In the genomic region with DNA sequence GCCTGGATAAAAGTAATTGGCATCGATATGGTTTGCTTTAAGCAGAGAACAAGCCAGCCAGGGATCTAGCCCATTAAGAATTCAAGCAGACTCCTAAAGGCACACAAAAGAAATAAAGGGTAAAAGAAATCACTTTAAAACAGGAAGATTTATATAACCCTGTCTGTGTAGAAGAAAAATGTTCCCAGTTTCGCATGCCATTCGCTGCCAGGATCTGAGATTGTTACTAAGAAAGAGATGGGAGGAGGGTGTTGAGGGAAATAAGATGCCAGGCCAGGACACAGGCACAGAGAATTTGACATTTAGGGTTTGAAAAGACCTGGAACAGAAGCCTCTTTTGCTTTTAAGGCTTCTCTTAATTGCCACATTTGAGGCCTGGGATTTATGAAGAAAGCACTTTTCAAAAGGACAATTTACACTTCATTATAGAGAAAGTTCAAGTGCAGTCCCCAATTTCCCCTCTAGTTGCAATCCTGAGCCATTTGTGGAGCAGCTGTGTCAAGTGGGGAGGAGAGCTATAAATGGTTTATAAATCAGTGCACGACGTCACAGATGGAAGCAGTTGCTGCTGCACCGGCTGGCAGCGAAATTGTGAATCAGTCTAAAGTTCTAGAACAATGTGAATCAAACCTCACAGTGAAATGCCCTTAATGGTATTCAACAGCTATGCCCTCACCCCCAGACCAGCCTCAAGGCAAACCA, we compare ENCODE assay signal across 8 cellular contexts. TPM values are rescaled to one million over a fixed set of nuclear protein-coding genes. Genes with fewer than 3 reads are reported as not detected.
DNase-seq lines count a peak whose midpoint lies in the region; ATAC-seq, FAIRE-seq and TF ChIP-seq lines count a peak whose summit lies in the region.

No MANE protein-coding gene starts in this region.

- H3K27ac ChIP-seq in heart left ventricle, result no peak overlapping the region
- H3K27ac ChIP-seq in right atrium auricular region, result no peak overlapping the region
- H3K27ac ChIP-seq in H1 (ENCODE audit: low read depth, low read length), result no peak overlapping the region

- CTCF ChIA-PET in H1 (lab: Charles Lee; ENCODE audit: partially characterized antibody), result interaction anchor here (0.6 to 4.7 kb wide), 18 partner anchors 9 to 1616 kb away, joined by 3 to 51 read pairs (median 4); partner anchors contain the start of gene GPT2

- DNase-seq in heart left ventricle (no peak), right atrium auricular region (ENCODE audit: low spot score) (no peak), NCI-H524 treated with DMSO at 0.1 percent for 48 hours (lab: John Stamatoyannopoulos, UW) (peak; percentile 59), H1 (ENCODE audit: low read depth in 1 of 2, low spot score in 2 of 2) (no peak), DMS153 (lab: John Stamatoyannopoulos, UW) (no peak)
- no peak for DNase-seq in naive thymus-derived CD8-positive, alpha-beta T cell
- no peak for DNase-seq in effector memory CD8-positive, alpha-beta T cell

- peak; percentile 36 to 58 for TF ChIP-seq RAD21 in H1 (IDR thresholded peaks at IDR 0.05 in 1 of 2, conservative IDR thresholded peaks at IDR 0.05 in 1 of 2; ENCODE audit: low read depth in 2 of 2, low read length in 2 of 2)

- FAIRE-seq in H1 (lab: Jason Lieb, UNC), result no peak

- TF ChIP-seq POLR2A in heart left ventricle (IDR thresholded peaks at IDR 0.05), result no peak
- no peak for TF ChIP-seq POLR2A in H1 (IDR thresholded peaks at IDR 0.05; ENCODE audit: control extremely low read depth in 1 of 2, low read depth in 2 of 2, low read length in 2 of 2)

- no peaks in the 10 kb centered on the region for H3K79me2 ChIP-seq in H1 (ENCODE audit: control insufficient read depth in 1 of 2, insufficient read depth in 2 of 2, low read length in 2 of 2)

- no peak for TF ChIP-seq EP300 in H1 (IDR thresholded peaks at IDR 0.05; ENCODE audit: borderline replicate concordance in 1 of 2, low read depth in 2 of 2, low read length in 2 of 2)

- no peaks in the 10 kb centered on the region for H3K36me3 ChIP-seq in heart left ventricle
- H3K36me3 ChIP-seq in right atrium auricular region, result no peaks in the 10 kb centered on the region
- H3K36me3 ChIP-seq in H1 (ENCODE audit: control insufficient read depth in 2 of 4, insufficient read depth in 4 of 4, low read length in 3 of 4), result no peaks in the 10 kb centered on the region

- H2AK5ac ChIP-seq in H1 (ENCODE audit: low read depth, low read length), result no peak overlapping the region

- H4K91ac ChIP-seq in H1 (replicated peaks; ENCODE audit: insufficient read length, low read length), result no peak overlapping the region

- H3K9me3 Mint-ChIP-seq in nephron, result no peaks in the 10 kb centered on the region
- no peaks in the 10 kb centered on the region for H3K9me3 Mint-ChIP-seq in naive thymus-derived CD8-positive, alpha-beta T cell
- H3K9me3 Mint-ChIP-seq in effector memory CD8-positive, alpha-beta T cell, result no peaks in the 10 kb centered on the region

- H3K56ac ChIP-seq in H1 (replicated peaks; ENCODE audit: insufficient read length, low read depth, low read length), result no peak overlapping the region

- H4K8ac ChIP-seq in H1 (ENCODE audit: extremely low read depth, insufficient read depth, low read length), result no peak overlapping the region

- H3K23me2 ChIP-seq in H1 (ENCODE audit: low read depth, low read length), result no peaks in the 10 kb centered on the region

- peaks cover 0 to 4% (median 0%) of the 10 kb centered on the region in 12 donors for H3K4me1 ChIP-seq in heart left ventricle
- H3K4me1 ChIP-seq in right atrium auricular region, result no peaks in the 10 kb centered on the region
- H3K4me1 ChIP-seq in H1 (replicated peaks in 1 of 4; ENCODE audit: control insufficient read depth in 3 of 4, insufficient read depth in 4 of 4, low read length in 3 of 4), result peaks cover 0 to 4% (median 0%) of the 10 kb centered on the region in 4 experiments; a peak in 4 of 7 replicates

- H3K4me2 ChIP-seq in H1 (ENCODE audit: insufficient read depth in 1 of 2, low read depth in 2 of 2, low read length in 2 of 2), result no peak overlapping the region

- H3K27ac Mint-ChIP-seq in nephron, result peak overlapping the region in 2 of 3 experiments; percentile 77
- H3K27ac Mint-ChIP-seq in naive thymus-derived CD8-positive, alpha-beta T cell, result no peak overlapping the region
- H3K27ac Mint-ChIP-seq in effector memory CD8-positive, alpha-beta T cell, result no peak overlapping the region

- no peak overlapping the region for H2BK20ac ChIP-seq in H1 (ENCODE audit: low read length)

- H3K4ac ChIP-seq in H1 (replicated peaks; ENCODE audit: insufficient read length, low read depth, low read length), result no peak overlapping the region

- no peaks in the 10 kb centered on the region for H3K79me1 ChIP-seq in H1 (ENCODE audit: low read depth, low read length)

- H3K23ac ChIP-seq in H1 (ENCODE audit: insufficient read length), result no peak overlapping the region

- POLR2A ChIA-PET in H1 (lab: Charles Lee; ENCODE audit: partially characterized antibody), result interaction anchor here (0.6 to 13.3 kb wide), 8 partner anchors 10 to 71 kb away, joined by 4 to 150 read pairs (median 5); partner anchors contain the start of gene GPT2
- POLR2A ChIA-PET in naive thymus-derived CD8-positive, alpha-beta T cell (lab: Charles Lee), result no interaction called here

- no peak overlapping the region for H2BK15ac ChIP-seq in H1 (ENCODE audit: low read length)

- H2AFZ ChIP-seq in H1 (ENCODE audit: low read length), result no peak overlapping the region

- peaks cover 16% of the 10 kb centered on the region for H3K27me3 Mint-ChIP-seq in nephron (ENCODE audit: low read depth)
- no peaks in the 10 kb centered on the region for H3K27me3 Mint-ChIP-seq in naive thymus-derived CD8-positive, alpha-beta T cell
- peaks cover 0 to 16% of the 10 kb centered on the region in 2 donors for H3K27me3 Mint-ChIP-seq in effector memory CD8-positive, alpha-beta T cell

- no peaks in the 10 kb centered on the region for H3K27me3 ChIP-seq in heart left ventricle
- no peaks in the 10 kb centered on the region for H3K27me3 ChIP-seq in right atrium auricular region
- H3K27me3 ChIP-seq in H1 (replicated peaks in 1 of 4; ENCODE audit: control insufficient read depth in 3 of 4, extremely low read depth in 1 of 4, insufficient read depth in 3 of 4, low read length in 3 of 4), result no peaks in the 10 kb centered on the region

- intact Hi-C loops in heart left ventricle (cut with DNase I), result loop anchor here in 3 of 10 donors (10.0 kb wide), 2 partner anchors 157 to 1307 kb away; no protein-coding TSS in a partner anchor

- H3K18ac ChIP-seq in H1 (ENCODE audit: extremely low read depth, low read length), result no peak overlapping the region

- H4K20me1 ChIP-seq in H1 (replicated peaks in 1 of 2; ENCODE audit: control insufficient read depth in 1 of 2, insufficient read depth in 2 of 2, low read length in 2 of 2), result no peaks in the 10 kb centered on the region

- no peak overlapping the region for H2BK5ac ChIP-seq in H1 (ENCODE audit: low read depth, low read length)

- peak in 3 of 4 donors; percentile 64 to 83 (median 75) for ATAC-seq in heart left ventricle
- no peak for ATAC-seq in naive thymus-derived CD8-positive, alpha-beta T cell
- no peak for ATAC-seq in effector memory CD8-positive, alpha-beta T cell (replicated peaks)

- no peak overlapping the region for H2BK120ac ChIP-seq in H1 (replicated peaks; ENCODE audit: low read depth, low read length)

- H3K4me1 Mint-ChIP-seq in nephron, result peaks cover 14% of the 10 kb centered on the region
- no peaks in the 10 kb centered on the region for H3K4me1 Mint-ChIP-seq in naive thymus-derived CD8-positive, alpha-beta T cell
- H3K4me1 Mint-ChIP-seq in effector memory CD8-positive, alpha-beta T cell (ENCODE audit: low read depth in 2 of 2), result no peaks in the 10 kb centered on the region

- H3K9me3 ChIP-seq in heart left ventricle, result no peaks in the 10 kb centered on the region
- H3K9me3 ChIP-seq in right atrium auricular region, result no peaks in the 10 kb centered on the region
- H3K9me3 ChIP-seq in H1 (ENCODE audit: insufficient read depth in 2 of 2, low read depth in 1 of 2, low read length in 1 of 2), result no peaks in the 10 kb centered on the region

- no peak overlapping the region for H3K4me3 Mint-ChIP-seq in nephron
- H3K4me3 Mint-ChIP-seq in naive thymus-derived CD8-positive, alpha-beta T cell, result no peak overlapping the region
- no peak overlapping the region for H3K4me3 Mint-ChIP-seq in effector memory CD8-positive, alpha-beta T cell

- no peak overlapping the region for H2BK12ac ChIP-seq in H1 (ENCODE audit: low read depth, low read length)

- H4K5ac ChIP-seq in H1 (ENCODE audit: insufficient read length, low read depth, low read length), result no peak overlapping the region

- WGBS in heart left ventricle, 4 donors, result 48 to 60% (median 52%) methylated on average over 7 of the region's 7 CpGs
- WGBS in H1 (ENCODE audit: extremely low coverage in 1 of 2, insufficient coverage in 1 of 2, insufficient read length in 1 of 2, insufficient replicate concordance in 2 of 2, low coverage in 1 of 2, low lambda C conversion rate in 2 of 2, missing lambda C conversion rate in 1 of 2), 2 experiments, result 81% methylated on average over 7 of the region's 7 CpGs; no CpG with 5 or more reads in 1 of the 2 experiments

- TF ChIP-seq CTCF in heart left ventricle (IDR thresholded peaks at IDR 0.05) (peak in 9 of 12 donors; percentile 9 to 52 (median 33)), right atrium auricular region (IDR thresholded peaks at IDR 0.05) (peak in 1 of 2 donors; percentile 41), H1 (IDR thresholded peaks at IDR 0.05; ENCODE audit: control extremely low read depth in 1 of 3, insufficient read depth in 1 of 3, low read depth in 1 of 3, low read length in 3 of 3) (peak in 2 of 3 experiments; percentile 29 to 40; a peak in 2 of 4 replicates), nephron (IDR thresholded peaks at IDR 0.05; ENCODE audit: unreplicated experiment in 3 of 3) (peak; percentile 49 to 61 (median 53))

- no peaks in the 10 kb centered on the region for H3K36me3 Mint-ChIP-seq in nephron (ENCODE audit: low read depth)
- H3K36me3 Mint-ChIP-seq in naive thymus-derived CD8-positive, alpha-beta T cell, result no peaks in the 10 kb centered on the region
- H3K36me3 Mint-ChIP-seq in effector memory CD8-positive, alpha-beta T cell (ENCODE audit: insufficient read depth), result peaks cover 4% of the 10 kb centered on the region

- no peak overlapping the region for H3K4me3 ChIP-seq in heart left ventricle
- H3K4me3 ChIP-seq in right atrium auricular region, result no peak overlapping the region
- H3K4me3 ChIP-seq in H1 (ENCODE audit: extremely low read depth in 1 of 4, insufficient read depth in 2 of 4, low read depth in 3 of 4, low read length in 4 of 4), result no peak overlapping the region

- no peak overlapping the region for H3K14ac ChIP-seq in H1 (ENCODE audit: insufficient read length)

- H3K9ac ChIP-seq in H1 (replicated peaks in 1 of 4; ENCODE audit: extremely low read depth in 1 of 4, low read depth in 3 of 4, low read length in 3 of 4), result no peak overlapping the region

RNA-seq across cellular contexts. Expression of gene C16orf87, which starts 26.4 kb away (rescaled TPM):
- 10 to 100 TPM in 8 of 9 donors, 1 to 10 TPM in 1; 8.9 to 15.8 (median 13.6) TPM for total RNA-seq in heart left ventricle
- 10 to 100 TPM in 1 of 2 donors, 1 to 10 TPM in 1; 5.1 to 13.9 TPM for polyA plus RNA-seq in heart left ventricle
- 10 to 100 TPM; 12.0 to 14.1 TPM for total RNA-seq in right atrium auricular region
- total RNA-seq in H1 (2021; fragmentation: NEBNext Ultra II Directional; extraction: Animal tissue kit (Norgen Biotek cat#: 25700)), result 20.6 and 21.8 TPM in 2 replicates
- polyA plus RNA-seq in H1 (2011; rRNA removed), result 3.4 and 4.8 TPM in 2 replicates
- polyA plus RNA-seq in H1 (2011; cell fraction: cytosol; rRNA removed), result 9.5 TPM
- polyA plus RNA-seq in H1 (2011; cell fraction: nucleus; rRNA removed), result 2.4 TPM
- 8.4 to 16.0 TPM (median 9.2 TPM) in 4 replicates for polyA plus RNA-seq in H1 (2012, experiment 1 of 2)
- polyA plus RNA-seq in H1 (2012, experiment 2 of 2), result 2.7 TPM
- 13.2 TPM for polyA plus RNA-seq in H1 (2013, experiment 1 of 2)
- polyA plus RNA-seq in H1 (2013, experiment 2 of 2), result 14.2 TPM
- 4.4 and 5.6 TPM in 2 replicates for polyA minus RNA-seq in H1 (2011; rRNA and poly(A)+ RNA removed)
- polyA minus RNA-seq in H1 (2011; cell fraction: cytosol; rRNA and poly(A)+ RNA removed), result 4.7 TPM
- 7.8 TPM for polyA minus RNA-seq in H1 (2011; cell fraction: nucleus; rRNA and poly(A)+ RNA removed)
- 1 to 10 TPM; 5.7 to 6.8 TPM for total RNA-seq in naive thymus-derived CD8-positive, alpha-beta T cell
- polyA plus RNA-seq in naive thymus-derived CD8-positive, alpha-beta T cell, result 1 to 10 TPM; 4.9 to 8.5 (median 5.7) TPM

RNA-seq across cellular contexts. Expression of gene GPT2, which starts 26.8 kb away (rescaled TPM):
- total RNA-seq in heart left ventricle (10 to 100 TPM; 10.9 to 30.6 (median 15.3) TPM), right atrium auricular region (10 to 100 TPM in 1 of 2 donors, 1 to 10 TPM in 1; 3.7 to 12.1 TPM)
- polyA plus RNA-seq in heart left ventricle (1 to 10 TPM; 8.5 to 9.0 TPM), H1 (2011; rRNA removed) (71.6 and 121 TPM in 2 replicates)
- 86.3 and 94.1 TPM in 2 replicates for total RNA-seq in H1 (2021; fragmentation: NEBNext Ultra II Directional; extraction: Animal tissue kit (Norgen Biotek cat#: 25700))
- polyA plus RNA-seq in H1 (2011; cell fraction: cytosol; rRNA removed), result 111 TPM
- polyA plus RNA-seq in H1 (2011; cell fraction: nucleus; rRNA removed), result 145 TPM
- 48.6 to 86.0 TPM (median 71.2 TPM) in 4 replicates for polyA plus RNA-seq in H1 (2012, experiment 1 of 2)
- 46.6 TPM for polyA plus RNA-seq in H1 (2012, experiment 2 of 2)
- polyA plus RNA-seq in H1 (2013, experiment 1 of 2), result 29.5 TPM
- polyA plus RNA-seq in H1 (2013, experiment 2 of 2), result 28.1 TPM
- polyA minus RNA-seq in H1 (2011; rRNA and poly(A)+ RNA removed), result 70.2 and 103 TPM in 2 replicates
- polyA minus RNA-seq in H1 (2011; cell fraction: cytosol; rRNA and poly(A)+ RNA removed), result 58.3 TPM
- polyA minus RNA-seq in H1 (2011; cell fraction: nucleus; rRNA and poly(A)+ RNA removed), result 37.7 TPM
- total RNA-seq in naive thymus-derived CD8-positive, alpha-beta T cell, result 1 to 10 TPM; 2.7 to 3.4 TPM
- under 1 TPM in 2 of 3 donors, not detected in 1; 0.19 to 0.23 TPM for polyA plus RNA-seq in naive thymus-derived CD8-positive, alpha-beta T cell

Comparison
In these comparisons a context has a peak if more than half of its experiments do, and no peak if none do; other contexts are left out.
1. ATAC-seq: peak in heart left ventricle (3 of 4); none in naive thymus-derived CD8-positive, alpha-beta T cell (0 of 2) and effector memory CD8-positive, alpha-beta T cell (single experiment).
2. H3K27ac Mint-ChIP-seq: peak in nephron (2 of 3); none in naive thymus-derived CD8-positive, alpha-beta T cell (0 of 10) and effector memory CD8-positive, alpha-beta T cell (0 of 2).